11 cellular contexts compared by ENCODE assay signal in the genomic region with DNA sequence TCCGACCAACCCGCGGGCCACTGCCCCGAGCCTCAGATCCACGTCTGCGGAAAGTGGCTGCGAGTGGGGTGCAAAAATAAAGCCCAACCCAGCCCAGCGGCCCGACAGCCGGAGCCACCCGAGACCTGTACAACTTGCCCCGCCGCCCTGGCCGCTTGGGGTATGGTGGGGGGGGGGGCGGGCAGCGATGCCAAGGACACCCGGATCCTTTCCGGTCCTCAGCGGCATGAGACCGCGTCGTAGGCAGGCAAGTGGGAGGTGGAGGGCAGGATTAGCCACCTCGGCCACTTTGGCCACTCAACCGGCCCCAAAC. TPM values are rescaled to one million over a fixed set of nuclear protein-coding genes. Genes with fewer than 3 reads are reported as not detected.
DNase-seq lines count a peak whose midpoint lies in the region; TF ChIP-seq lines count a peak whose summit lies in the region.
"Had no signal": no experiment of that assay in that cellular context is flagged by ENCODE, and none has a peak within 500 bp of the region (broad histone marks: within the 10 kb centered on the region; RNA-seq: fewer than 3 reads in every experiment).

No MANE protein-coding gene starts in this region.

- H3K36me3 ChIP-seq in MG63 (no peaks in the 10 kb centered on the region), mesodermal cell (ENCODE audit: control insufficient read depth, insufficient read depth, low read length) (no peaks in the 10 kb centered on the region), spleen (no peaks in the 10 kb centered on the region)

- DNase-seq in MG63, result no peak
- no peak for DNase-seq in coronary artery (ENCODE audit: low spot score)
- DNase-seq in spleen, result no peak
- DNase-seq in SKM-1 treated with dmso at 0.1 percent for 144 hours (lab: John Stamatoyannopoulos, UW; ENCODE audit: unreplicated experiment), result no peak
- DNase-seq in SIG-M5 (lab: John Stamatoyannopoulos, UW), result no peak
- no peak for DNase-seq in activated CD4-positive, alpha-beta T cell treated with anti-CD3 and anti-CD28 coated beads for 4 hours
- DNase-seq in activated CD4-positive, alpha-beta T cell treated with anti-CD3 and anti-CD28 coated beads for 48 hours, result no peak
- DNase-seq: activated T-cell treated with anti-CD3 and anti-CD28 coated beads, Interleukin-2, amount 50 U/mL, for 48 hours; Caco-2; cortex of kidney had no signal

- H3K27ac ChIP-seq in coronary artery (peak overlapping the region in 1 of 2 donors; percentile 83), mesodermal cell (ENCODE audit: low read depth, low read length, severe bottlenecking) (no peak overlapping the region), spleen (no peak overlapping the region)

- H3K4me1 ChIP-seq in mesodermal cell (ENCODE audit: control insufficient read depth, insufficient read depth, low read length, poor library complexity, severe bottlenecking) (peaks cover 2% of the 10 kb centered on the region), spleen (peaks cover 0 to 13% (median 3%) of the 10 kb centered on the region in 6 donors)
- H3K4me1 ChIP-seq: Caco-2 had no signal

- H3K4me3 ChIP-seq in MG63, result peak overlapping the region; percentile 50
- peak overlapping the region; percentile 76 for H3K4me3 ChIP-seq in coronary artery
- H3K4me3 ChIP-seq in mesodermal cell (ENCODE audit: extremely low read depth, insufficient read depth, low read length, poor library complexity, severe bottlenecking), result peak overlapping the region; percentile 39
- H3K4me3 ChIP-seq in spleen, result peak overlapping the region in 5 of 8 donors; percentile 14 to 61 (median 30)

- TF ChIP-seq CTCF in coronary artery (IDR thresholded peaks at IDR 0.05) (no peak), spleen (IDR thresholded peaks at IDR 0.05 in 8 of 11, conservative IDR thresholded peaks at IDR 0.05 in 3 of 11) (no peak)

- WGBS in mesodermal cell (ENCODE audit: insufficient coverage in 2 of 2), 2 experiments, result no CpG with 5 or more reads among the region's 24 CpGs
- WGBS in spleen, 5 donors, result 0 to 40% (median 20%) methylated on average over 9 to 24 of the region's 24 CpGs; no CpG with 5 or more reads in 1 of the 5 donors

- TF ChIP-seq POLR2A in spleen (IDR thresholded peaks at IDR 0.05), result no peak

- H3K27me3 ChIP-seq in MG63 (no peaks in the 10 kb centered on the region), spleen (replicated peaks in 1 of 7) (peaks cover 0 to 44% (median 18%) of the 10 kb centered on the region in 7 donors)

- intact Hi-C loops in spleen (cut with DNase I; ENCODE audit: low total_unique reads), result no loop called here

- H3K9me3 ChIP-seq in MG63 (no peaks in the 10 kb centered on the region), mesodermal cell (ENCODE audit: control insufficient read depth, low read length) (no peaks in the 10 kb centered on the region), spleen (no peaks in the 10 kb centered on the region)
- H3K9me3 ChIP-seq: Caco-2 had no signal

RNA-seq across cellular contexts. Expression of a gene that starts 1.6 kb away (rescaled TPM):
- 0.10 and 0.56 TPM in 2 replicates for total RNA-seq in MG63 (2014; rRNA removed; shearing (Covaris generic); ENCODE audit: low replicate concordance)
- polyA plus RNA-seq in mesodermal cell (2013, experiment 1 of 2), result 6.4 TPM
- 6.4 TPM for polyA plus RNA-seq in mesodermal cell (2013, experiment 2 of 2)
- 1 to 10 TPM in 2 of 7 donors, under 1 TPM in 4, not detected in 1; 0.24 to 1.5 (median 0.42) TPM for total RNA-seq in spleen
- under 1 TPM; 0.07 to 0.15 (median 0.13) TPM for polyA plus RNA-seq in spleen
- total RNA-seq: Caco-2 had no signal
